ENCODE assay signal across 7 cellular contexts in the genomic region with DNA sequence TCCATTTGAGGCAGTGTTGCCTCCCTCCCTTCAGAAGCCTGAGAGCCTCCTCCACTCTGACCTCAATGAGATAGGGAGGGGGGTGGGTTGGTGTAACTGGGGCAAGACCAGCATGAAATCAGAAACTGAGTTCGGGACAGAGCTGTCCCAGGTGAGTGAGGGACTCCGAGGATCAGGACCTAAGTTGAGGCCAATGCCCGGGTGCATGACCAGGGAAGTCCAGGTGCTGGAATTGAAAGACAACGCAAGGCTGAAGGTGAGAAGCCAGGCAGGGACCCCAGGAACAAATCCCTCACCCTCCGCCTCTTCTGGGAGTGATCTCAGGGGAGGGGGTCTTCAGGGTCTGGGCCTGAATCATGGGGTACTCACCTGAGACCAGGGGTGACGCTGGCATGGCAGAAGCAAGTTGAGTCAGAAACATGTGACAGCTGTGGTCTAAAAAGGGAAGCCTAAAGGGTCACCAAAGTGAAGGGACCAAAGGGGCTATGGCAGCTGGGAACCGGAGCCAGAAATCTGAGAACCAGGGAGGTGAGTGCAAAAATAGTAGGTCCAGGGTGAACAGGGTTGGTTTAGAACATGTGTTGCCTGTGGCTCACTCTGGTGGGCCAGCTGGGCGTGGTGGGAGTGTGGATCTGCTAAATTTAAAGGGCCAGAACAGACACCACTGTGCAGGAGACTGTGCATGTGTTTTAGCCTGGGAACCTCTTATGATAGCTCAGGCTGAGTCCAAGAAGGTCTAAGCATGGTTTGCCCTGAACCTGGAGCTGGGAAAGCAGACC. TPM values are rescaled to one million over a fixed set of nuclear protein-coding genes. Genes with fewer than 3 reads are reported as not detected.
A peak's percentile ranks its signal among the peaks of the same experiment; 100 is the strongest.
DNase-seq lines count a peak whose midpoint lies in the region; ATAC-seq and TF ChIP-seq lines count a peak whose summit lies in the region.

No MANE protein-coding gene starts in this region.

- H3K27ac Mint-ChIP-seq in activated naive CD8-positive, alpha-beta T cell treated with anti-CD3 and anti-CD28 coated beads for 36 hours = peak overlapping the region; percentile 86

- ATAC-seq in right cardiac atrium (no peak), GM21825 (IDR thresholded peaks at IDR 0.05; ENCODE audit: unreplicated experiment) (no peak)

- H3K4me3 Mint-ChIP-seq in activated naive CD8-positive, alpha-beta T cell treated with anti-CD3 and anti-CD28 coated beads for 36 hours = peak overlapping the region; percentile 22

- TF ChIP-seq CTCF in HFF-Myc (IDR thresholded peaks at IDR 0.05; ENCODE audit: low read depth, low read length, missing control alignments) (no peak), suprapubic skin (IDR thresholded peaks at IDR 0.05) (no peak)

- H3K9me3 ChIP-seq in right cardiac atrium (ENCODE audit: control insufficient read depth, low read length) = no peaks in the 10 kb centered on the region
- H3K9me3 ChIP-seq in suprapubic skin = no peaks in the 10 kb centered on the region
- H3K9me3 ChIP-seq in HAP-1 = no peaks in the 10 kb centered on the region

- DNase-seq in HFF-Myc (ENCODE audit: extremely low read depth, low read depth) (peak; percentile 89), right cardiac atrium (peak in 2 of 3 donors; percentile 46 to 65), suprapubic skin (ENCODE audit: low spot score in 2 of 2) (no peak), HAP-1 (ENCODE audit: low spot score in 2 of 2) (no peak), NCI-H1092 (lab: John Stamatoyannopoulos, UW) (no peak)
- no peak for DNase-seq in activated naive CD8-positive, alpha-beta T cell treated with anti-CD3 and anti-CD28 coated beads for 36 hours

- no peaks in the 10 kb centered on the region for H3K27me3 Mint-ChIP-seq in activated naive CD8-positive, alpha-beta T cell treated with anti-CD3 and anti-CD28 coated beads for 36 hours

- in situ Hi-C loops in HAP-1 (cut with MboI; ENCODE audit: low sequenced_read_pairs) = no loop called here

- H3K27me3 ChIP-seq in right cardiac atrium (ENCODE audit: control insufficient read depth, insufficient read depth) = no peaks in the 10 kb centered on the region
- H3K27me3 ChIP-seq in suprapubic skin = no peaks in the 10 kb centered on the region
- no peaks in the 10 kb centered on the region for H3K27me3 ChIP-seq in HAP-1 (ENCODE audit: low read depth)

- intact Hi-C loops in right cardiac atrium (cut with DNase I) = loop anchor here in 1 of 4 donors (5.0 kb wide), 1 partner anchor 37 kb away; no protein-coding TSS in a partner anchor

- H3K36me3 ChIP-seq in suprapubic skin (no peaks in the 10 kb centered on the region), HAP-1 (replicated peaks) (no peaks in the 10 kb centered on the region)

- no peak for TF ChIP-seq POLR2A in suprapubic skin (IDR thresholded peaks at IDR 0.05)

- TF ChIP-seq EP300 in suprapubic skin (IDR thresholded peaks at IDR 0.05) = no peak

- peak overlapping the region; percentile 62 for H3K27ac ChIP-seq in right cardiac atrium (ENCODE audit: low read length)
- peak overlapping the region; percentile 92 for H3K27ac ChIP-seq in suprapubic skin

- H3K9me3 Mint-ChIP-seq in activated naive CD8-positive, alpha-beta T cell treated with anti-CD3 and anti-CD28 coated beads for 36 hours = no peaks in the 10 kb centered on the region

- no peaks in the 10 kb centered on the region for H3K36me3 Mint-ChIP-seq in activated naive CD8-positive, alpha-beta T cell treated with anti-CD3 and anti-CD28 coated beads for 36 hours

- H3K4me3 ChIP-seq in HFF-Myc (replicated peaks; ENCODE audit: low read depth, low read length) (peak overlapping the region; percentile 49), right cardiac atrium (ENCODE audit: low read length) (no peak overlapping the region), suprapubic skin (peak overlapping the region; percentile 8), HAP-1 (no peak overlapping the region)

- 81% methylated on average over 8 of the region's 8 CpGs for WGBS in right cardiac atrium
- 77% methylated on average over 8 of the region's 8 CpGs for WGBS in suprapubic skin

- peaks cover 23% of the 10 kb centered on the region for H3K4me1 ChIP-seq in right cardiac atrium (ENCODE audit: control insufficient read depth, insufficient read depth, low read length)
- peaks cover 61% of the 10 kb centered on the region for H3K4me1 ChIP-seq in suprapubic skin
- peaks cover 11% of the 10 kb centered on the region for H3K4me1 ChIP-seq in HAP-1

- peaks cover 26% of the 10 kb centered on the region for H3K4me1 Mint-ChIP-seq in activated naive CD8-positive, alpha-beta T cell treated with anti-CD3 and anti-CD28 coated beads for 36 hours

RNA-seq across cellular contexts. Expression of a gene that starts 41.1 kb away (rescaled TPM):
- total RNA-seq in activated naive CD8-positive, alpha-beta T cell treated with anti-CD3 and anti-CD28 coated beads for 36 hours = 10 to 100 TPM; 34.6 to 36.2 TPM
- total RNA-seq in right cardiac atrium = 10 to 100 TPM; 40.6 to 46.7 (median 44.2) TPM
- polyA plus RNA-seq in right cardiac atrium = 23.8 TPM
- total RNA-seq in suprapubic skin = 10 to 100 TPM; 26.6 to 63.2 (median 32.2) TPM

Comparison
In these comparisons a context has a peak if more than half of its experiments do, and no peak if none do; other contexts are left out.
1. DNase-seq: peak in HFF-Myc (single experiment) and right cardiac atrium (2 of 3); none in activated naive CD8-positive, alpha-beta T cell treated with anti-CD3 and anti-CD28 coated beads for 36 hours (single experiment), suprapubic skin (0 of 2), HAP-1 (0 of 2) and NCI-H1092 (single experiment).
2. H3K4me3 ChIP-seq: peak in HFF-Myc (single experiment) and suprapubic skin (single experiment); none in right cardiac atrium (single experiment) and HAP-1 (single experiment).